In genomic region chr17:49260922-49261291, GRCh38 we compare ENCODE assay signal across 1 cellular context.
TF ChIP-seq lines count a peak whose summit lies in the region.

No MANE protein-coding gene starts in this region.

TF ChIP-seq in GM12878, 131 proteins besides CTCF, POLR2A, EP300 and RAD21:
- TF ChIP-seq ZNF384 (IDR thresholded peaks at IDR 0.05; ENCODE audit: borderline replicate concordance, low read depth, low read length), result no peak
- no peak for TF ChIP-seq ZBTB11 (CRISPR knock-in tag; IDR thresholded peaks at IDR 0.05)
- no peak for TF ChIP-seq PML (IDR thresholded peaks at IDR 0.05; ENCODE audit: low read length)
- no peak for TF ChIP-seq KDM1A (IDR thresholded peaks at IDR 0.05; ENCODE audit: borderline replicate concordance)
- TF ChIP-seq NKRF (conservative IDR thresholded peaks at IDR 0.05), result no peak
- no peak for TF ChIP-seq KAT2A (conservative IDR thresholded peaks at IDR 0.05; ENCODE audit: control insufficient read depth, low read depth, low read length)
- no peak for TF ChIP-seq EGR1 (IDR thresholded peaks at IDR 0.05; ENCODE audit: borderline replicate concordance in 1 of 2, low read depth in 2 of 2, low read length in 2 of 2)
- TF ChIP-seq ZNF622 (IDR thresholded peaks at IDR 0.05), result no peak
- no peak for TF ChIP-seq BCL11A (IDR thresholded peaks at IDR 0.05; ENCODE audit: low read depth, low read length)
- no peak for TF ChIP-seq IRF5 (IDR thresholded peaks at IDR 0.05; ENCODE audit: borderline replicate concordance)
- no peak for TF ChIP-seq MTA3 (IDR thresholded peaks at IDR 0.05; ENCODE audit: borderline replicate concordance, low read length)
- TF ChIP-seq RCOR1 (conservative IDR thresholded peaks at IDR 0.05; ENCODE audit: low read depth, low read length), result no peak
- TF ChIP-seq MEF2A (IDR thresholded peaks at IDR 0.05; ENCODE audit: insufficient read depth, low read depth, low read length), result no peak
- TF ChIP-seq RELA (IDR thresholded peaks at IDR 0.05; ENCODE audit: borderline replicate concordance, partially characterized antibody), result no peak
